Comparison of ENCODE assay signal across 9 cellular contexts in the genomic region with DNA sequence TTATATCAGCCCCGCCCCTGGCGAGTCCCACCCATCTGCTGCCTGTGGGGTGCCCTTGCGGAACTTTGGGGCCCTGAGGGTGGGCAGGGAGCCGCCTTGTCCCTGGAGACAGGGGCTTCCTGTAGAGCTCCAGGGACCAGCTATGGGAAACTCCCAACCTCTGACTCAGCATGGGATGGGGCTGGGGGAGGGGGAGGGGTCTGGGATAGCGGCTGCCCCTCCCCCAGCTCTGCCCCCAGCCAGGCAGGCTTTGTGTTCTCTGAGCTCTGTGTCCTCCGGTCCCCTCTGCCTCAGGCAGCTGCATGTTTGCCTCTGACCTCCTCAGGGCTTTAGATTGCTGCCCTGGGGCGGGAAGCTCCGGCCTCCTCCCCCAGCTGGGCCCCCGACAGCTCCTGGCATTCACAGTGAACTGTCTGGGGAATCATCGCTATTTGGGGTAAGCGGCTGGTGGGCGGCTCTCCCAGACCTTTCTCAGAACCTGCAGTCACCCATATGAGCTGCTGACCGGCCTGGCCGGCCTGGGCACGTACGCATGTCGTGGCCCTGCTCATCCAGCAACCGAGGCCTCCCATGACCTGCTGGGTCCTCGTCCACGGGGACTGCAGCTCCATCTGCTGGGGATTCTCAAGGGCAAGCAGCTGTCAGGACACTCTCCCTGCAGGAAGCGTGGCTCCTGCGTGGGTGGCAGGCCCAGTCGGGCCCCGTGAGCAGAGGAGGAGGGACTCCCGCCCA. TPM values are rescaled to one million over a fixed set of nuclear protein-coding genes. Genes with fewer than 3 reads are reported as not detected.
DNase-seq lines count a peak whose midpoint lies in the region; TF ChIP-seq lines count a peak whose summit lies in the region.
"Had no signal": no experiment of that assay in that cellular context is flagged by ENCODE, and none has a peak within 500 bp of the region (broad histone marks: within the 10 kb centered on the region; RNA-seq: fewer than 3 reads in every experiment).

No MANE protein-coding gene starts in this region.

- peak overlapping the region; percentile 98 for H2BK12ac ChIP-seq in neuronal stem cell (ENCODE audit: low read length)

- peak overlapping the region; percentile 98 for H2BK120ac ChIP-seq in neuronal stem cell (ENCODE audit: low read depth, low read length)

- peaks cover 0 to 3% (median 0%) of the 10 kb centered on the region in 3 experiments for H3K27me3 ChIP-seq in neuronal stem cell (ENCODE audit: control insufficient read depth in 3 of 3, insufficient read depth in 3 of 3, low read depth in 1 of 3, low read length in 3 of 3)
- H3K27me3 ChIP-seq: suprapubic skin had no signal

- H3K4me2 ChIP-seq in neuronal stem cell (ENCODE audit: insufficient read depth, low read length, poor library complexity, severe bottlenecking) = peak overlapping the region; percentile 37

- WGBS in neuronal stem cell (ENCODE audit: extremely low coverage in 2 of 2, insufficient read length in 2 of 2, insufficient replicate concordance in 1 of 2), 2 donors = no CpG with 5 or more reads among the region's 25 CpGs

- peak overlapping the region; percentile 100 for H2BK15ac ChIP-seq in neuronal stem cell (ENCODE audit: low read length)

- peak overlapping the region; percentile 99 for H3K18ac ChIP-seq in neuronal stem cell (ENCODE audit: low read length)

- H3K9me3 ChIP-seq in neuronal stem cell (replicated peaks in 1 of 2; ENCODE audit: control insufficient read depth in 2 of 2, insufficient read depth in 1 of 2, low read depth in 1 of 2, low read length in 2 of 2) = peaks cover 0 to 8% of the 10 kb centered on the region in 2 donors
- H3K9me3 ChIP-seq: suprapubic skin had no signal

- H2BK5ac ChIP-seq in neuronal stem cell (ENCODE audit: low read length) = peak overlapping the region; percentile 95

- H3K9ac ChIP-seq in neuronal stem cell (ENCODE audit: low read depth, low read length, poor library complexity) = peak overlapping the region; percentile 86

- H3K14ac ChIP-seq in neuronal stem cell (ENCODE audit: low read length) = peak overlapping the region; percentile 99

- H4K91ac ChIP-seq in neuronal stem cell (ENCODE audit: low read depth, low read length, poor library complexity) = no peak overlapping the region

- peaks cover 18 to 22% of the 10 kb centered on the region in 2 donors for H3K4me1 ChIP-seq in neuronal stem cell (ENCODE audit: control insufficient read depth in 2 of 2, insufficient read depth in 1 of 2, low read depth in 1 of 2, low read length in 2 of 2)

- peak overlapping the region; percentile 98 for H4K8ac ChIP-seq in neuronal stem cell (ENCODE audit: low read depth, low read length)

- H3K36me3 ChIP-seq in neuronal stem cell (replicated peaks in 1 of 2; ENCODE audit: control insufficient read depth in 2 of 2, insufficient read depth in 2 of 2, low read length in 2 of 2) = peaks cover 0 to 4% of the 10 kb centered on the region in 2 donors
- H3K36me3 ChIP-seq: suprapubic skin had no signal

- TF ChIP-seq CTCF in fibroblast of the aortic adventitia (IDR thresholded peaks at IDR 0.05; ENCODE audit: insufficient read depth, low read length) = peak; percentile 42

- H2AFZ ChIP-seq in neuronal stem cell (ENCODE audit: low read length) = peak overlapping the region; percentile 83

- peak overlapping the region; percentile 95 for H3K23ac ChIP-seq in neuronal stem cell (ENCODE audit: low read depth, low read length, poor library complexity)

- H3K79me1 ChIP-seq in neuronal stem cell (ENCODE audit: low read depth, low read length) = peaks cover 6% of the 10 kb centered on the region

- peak overlapping the region; percentile 85 for H3K27ac ChIP-seq in neuronal stem cell (replicated peaks; ENCODE audit: low read length)
- H3K27ac ChIP-seq: suprapubic skin had no signal

- peak; percentile 35 for DNase-seq in COLO668 (lab: John Stamatoyannopoulos, UW; ENCODE audit: unreplicated experiment)
- peak; percentile 37 for DNase-seq in RPMI7951 (ENCODE audit: low read depth)
- peak; percentile 24 for DNase-seq in fibroblast of the aortic adventitia (ENCODE audit: low read depth)
- DNase-seq in neuronal stem cell (ENCODE audit: low spot score) = peak; percentile 68
- no peak for DNase-seq in NK-92 treated with Interleukin-12 subunit alpha and Interleukin-12 subunit beta, amount 100 ng/mL, for 24 hours (lab: John Stamatoyannopoulos, UW)
- no peak for DNase-seq in NCI-H510A (lab: John Stamatoyannopoulos, UW)
- no peak for DNase-seq in NCI-H1930 (lab: John Stamatoyannopoulos, UW)
- no peak for DNase-seq in activated CD4-positive, alpha-beta T cell treated with anti-CD3 and anti-CD28 coated beads, Interleukin-2, amount 50 U/mL, for 48 hours

- peak overlapping the region; percentile 99 for H3K4ac ChIP-seq in neuronal stem cell (ENCODE audit: low read length)

- H3K4me3 ChIP-seq in fibroblast of the aortic adventitia (ENCODE audit: low read depth, low read length) = no peak overlapping the region
- peak overlapping the region in 1 of 2 donors; percentile 3 for H3K4me3 ChIP-seq in neuronal stem cell (ENCODE audit: low read length in 2 of 2)
- H3K4me3 ChIP-seq: suprapubic skin had no signal

- H2AK5ac ChIP-seq in neuronal stem cell (ENCODE audit: low read depth, low read length) = peak overlapping the region; percentile 100

RNA-seq across cellular contexts. Expression of gene ARHGEF16, which starts 17.1 kb away (rescaled TPM):
- total RNA-seq in RPMI7951 (2014; rRNA removed; shearing (Covaris generic)) = not detected in 2 replicates
- 0.18 TPM in 1 of 2 replicates, not detected in the other for total RNA-seq in fibroblast of the aortic adventitia (ENCODE audit: low replicate concordance)
- 1.5 TPM for polyA plus RNA-seq in neuronal stem cell (2013, experiment 1 of 2)
- polyA plus RNA-seq in neuronal stem cell (2013, experiment 2 of 2) = 1.4 TPM

Comparison
In these comparisons a context has a peak if more than half of its experiments do, and no peak if none do; other contexts are left out.
1. DNase-seq: peak in COLO668 (single experiment), RPMI7951 (single experiment), fibroblast of the aortic adventitia (single experiment) and neuronal stem cell (single experiment); none in NK-92 treated with Interleukin-12 subunit alpha and Interleukin-12 subunit beta, amount 100 ng/mL, for 24 hours (single experiment), NCI-H510A (single experiment), NCI-H1930 (0 of 2) and activated CD4-positive, alpha-beta T cell treated with anti-CD3 and anti-CD28 coated beads, Interleukin-2, amount 50 U/mL, for 48 hours (0 of 2).